8 cellular contexts compared by ENCODE assay signal in genomic region chr14:52729925-52730707, GRCh38. TPM values are rescaled to one million over a fixed set of nuclear protein-coding genes. Genes with fewer than 3 reads are reported as not detected.
DNase-seq lines count a peak whose midpoint lies in the region; ATAC-seq and TF ChIP-seq lines count a peak whose summit lies in the region.

Gene STYX, plus strand, starts transcription at chr14:52730166. Its CDS starts 309 bp downstream, at chr14:52730475.

- intact Hi-C loops in spleen (cut with DNase I; ENCODE audit: low total_unique reads): no loop called here

- ATAC-seq in GM19035 (IDR thresholded peaks at IDR 0.05; ENCODE audit: unreplicated experiment) (peak; percentile 94), HG03342 (IDR thresholded peaks at IDR 0.05; ENCODE audit: unreplicated experiment) (peak; percentile 90)

- DNase-seq in AG09319 (ENCODE audit: extremely low read depth, low read depth): peak; percentile 92
- peak; percentile 92 for DNase-seq in NCI-H345 treated with DMSO at 0.1 percent for 48 hours (lab: John Stamatoyannopoulos, UW; ENCODE audit: unreplicated experiment)
- peak; percentile 96 to 98 (median 97) for DNase-seq in activated CD4-positive, CD25-positive, alpha-beta regulatory T cell (lab: John Stamatoyannopoulos, UW)
- DNase-seq in central memory CD4-positive, alpha-beta T cell: peak; percentile 95
- DNase-seq in inferior parietal cortex (ENCODE audit: extremely low spot score): peak; percentile 91
- DNase-seq in spleen: peak; percentile 100

- peak within 1 kb of the TSS; percentile 80 to 95 (median 88) for H3K4me3 ChIP-seq in spleen

- no peaks in the 10 kb centered on the region for H3K27me3 ChIP-seq in spleen (replicated peaks in 1 of 7)

- peak in 1 of 3 donors; percentile 63 for TF ChIP-seq POLR2A in spleen (IDR thresholded peaks at IDR 0.05)

- TF ChIP-seq CTCF in AG09319 (IDR thresholded peaks at IDR 0.05; ENCODE audit: low read depth, low read length) (no peak), spleen (IDR thresholded peaks at IDR 0.05 in 8 of 11, conservative IDR thresholded peaks at IDR 0.05 in 3 of 11) (peak; percentile 31 to 79 (median 69))

- H3K36me3 ChIP-seq in spleen: peaks cover 0 to 63% (median 21%) of the 10 kb centered on the region in 6 donors

- H3K9me3 ChIP-seq in spleen: no peaks in the 10 kb centered on the region

- H3K4me1 ChIP-seq in spleen: peaks cover 6 to 65% (median 31%) of the 10 kb centered on the region in 6 donors

- 0 to 1% (median 0%) methylated on average over 41 to 72 of the region's 72 CpGs for WGBS in spleen, 5 donors

- H3K27ac ChIP-seq in spleen: peak within 1 kb of the TSS; percentile 74 to 94 (median 91)

RNA-seq across cellular contexts. Expression of gene STYX, which starts in this region (rescaled TPM):
- total RNA-seq in spleen: 10 to 100 TPM; 15.2 to 23.1 (median 17.8) TPM
- polyA plus RNA-seq in spleen: 10 to 100 TPM in 1 of 3 donors, 1 to 10 TPM in 2; 6.6 to 10.2 (median 6.9) TPM

Comparison
In these comparisons a context has a peak if more than half of its experiments do, and no peak if none do; other contexts are left out.
1. Peak in every context shown above with its lines: DNase-seq, ATAC-seq, H3K4me3 ChIP-seq and H3K27ac ChIP-seq.